8 cellular contexts compared by ENCODE assay signal in genomic region chr1:12616709-12617373, GRCh38. TPM values are rescaled to one million over a fixed set of nuclear protein-coding genes. Genes with fewer than 3 reads are reported as not detected.
DNase-seq lines count a peak whose midpoint lies in the region; ATAC-seq and TF ChIP-seq lines count a peak whose summit lies in the region.

No MANE protein-coding gene starts in this region.

- H3K9me3 Mint-ChIP-seq in stimulated activated naive CD8-positive, alpha-beta T cell treated with anti-CD3 and anti-CD28 coated beads, Interleukin-15, amount 100 ng/mL, for 72 hours: no peaks in the 10 kb centered on the region

- H3K27me3 ChIP-seq in breast epithelium (no peaks in the 10 kb centered on the region), left lung (peaks cover 0 to 40% of the 10 kb centered on the region in 2 donors)

- peaks cover 66% of the 10 kb centered on the region for H3K4me1 Mint-ChIP-seq in stimulated activated naive CD8-positive, alpha-beta T cell treated with anti-CD3 and anti-CD28 coated beads, Interleukin-15, amount 100 ng/mL, for 72 hours

- ATAC-seq in left lung: peak; percentile 18
- ATAC-seq in stimulated activated naive CD8-positive, alpha-beta T cell treated with anti-CD3 and anti-CD28 coated beads, Interleukin-15, amount 100 ng/mL, for 72 hours: peak; percentile 13
- ATAC-seq in HG02840 (IDR thresholded peaks at IDR 0.05; ENCODE audit: low FRiP score, unreplicated experiment): no peak

- DNase-seq in ELR (ENCODE audit: low read depth) (peak; percentile 44), RWPE1 (ENCODE audit: low spot score) (peak; percentile 36), breast epithelium (ENCODE audit: low spot score in 2 of 2) (no peak), left lung (peak; percentile 49 to 84), NCI-H524 treated with DMSO at 0.1 percent for 48 hours (lab: John Stamatoyannopoulos, UW) (no peak), foreskin melanocyte (no peak)
- DNase-seq in stimulated activated naive CD8-positive, alpha-beta T cell treated with anti-CD3 and anti-CD28 coated beads, Interleukin-15, amount 100 ng/mL, for 72 hours: peak; percentile 50 to 64

- H3K4me1 ChIP-seq in breast epithelium (peaks cover 9 to 30% of the 10 kb centered on the region in 2 donors), left lung (peaks cover 22 to 73% of the 10 kb centered on the region in 2 donors)

- H3K4me3 Mint-ChIP-seq in stimulated activated naive CD8-positive, alpha-beta T cell treated with anti-CD3 and anti-CD28 coated beads, Interleukin-15, amount 100 ng/mL, for 72 hours: peak overlapping the region; percentile 91 to 99

- H3K36me3 ChIP-seq in breast epithelium (no peaks in the 10 kb centered on the region), left lung (no peaks in the 10 kb centered on the region)

- POLR2A ChIA-PET in RWPE1 (lab: Yijun Ruan, JAX; ENCODE audit: low non-redundant PET): interaction anchor here (0.6 kb wide), 1 partner anchor 142 kb away, joined by 9 read pairs; no protein-coding TSS in a partner anchor

- intact Hi-C loops in breast epithelium (cut with DNase I; ENCODE audit: low total_unique reads): loop anchor here (5.0 kb wide), 1 partner anchor 70 kb away; no protein-coding TSS in a partner anchor
- intact Hi-C loops in left lung (cut with DNase I): no loop called here

- H3K27me3 Mint-ChIP-seq in stimulated activated naive CD8-positive, alpha-beta T cell treated with anti-CD3 and anti-CD28 coated beads, Interleukin-15, amount 100 ng/mL, for 72 hours: no peaks in the 10 kb centered on the region

- H3K9me3 ChIP-seq in breast epithelium: no peaks in the 10 kb centered on the region
- H3K9me3 ChIP-seq in left lung: no peaks in the 10 kb centered on the region

- H3K27ac ChIP-seq in RWPE1: peak overlapping the region; percentile 99
- peak overlapping the region; percentile 97 to 98 for H3K27ac ChIP-seq in breast epithelium
- H3K27ac ChIP-seq in left lung: peak overlapping the region; percentile 80 to 93

- H3K4me3 ChIP-seq in breast epithelium (peak overlapping the region; percentile 73 to 92 (median 83)), left lung (peak overlapping the region; percentile 74 to 76)

- no peak for TF ChIP-seq POLR2A in breast epithelium (IDR thresholded peaks at IDR 0.05)

- no peak for TF ChIP-seq CTCF in RWPE1 (conservative IDR thresholded peaks at IDR 0.05; ENCODE audit: low read depth)
- TF ChIP-seq CTCF in breast epithelium (IDR thresholded peaks at IDR 0.05): no peak
- no peak for TF ChIP-seq CTCF in left lung (IDR thresholded peaks at IDR 0.05)

- CTCF ChIA-PET in RWPE1 (lab: Yijun Ruan, JAX): interaction anchor here (0.6 to 1.0 kb wide), 2 partner anchors 139 to 178 kb away, joined by 3 read pairs; no protein-coding TSS in a partner anchor

- peak overlapping the region; percentile 99 for H3K27ac Mint-ChIP-seq in stimulated activated naive CD8-positive, alpha-beta T cell treated with anti-CD3 and anti-CD28 coated beads, Interleukin-15, amount 100 ng/mL, for 72 hours

RNA-seq across cellular contexts. Expression of gene DHRS3, which starts 1.2 kb away (rescaled TPM):
- total RNA-seq in breast epithelium (100 to 1,000 TPM; 109 to 151 (median 117) TPM), left lung (100 to 1,000 TPM in 1 of 2 donors, 10 to 100 TPM in 1; 53.6 to 120 TPM)

RNA-seq across cellular contexts. Expression of gene AADACL4, which starts 27.0 kb away (rescaled TPM):
- total RNA-seq in breast epithelium: not detected
- not detected for total RNA-seq in left lung

Comparison
In these comparisons a context has a peak if more than half of its experiments do, and no peak if none do; other contexts are left out.
1. DNase-seq: peak in ELR (single experiment), RWPE1 (single experiment), left lung (2 of 2) and stimulated activated naive CD8-positive, alpha-beta T cell treated with anti-CD3 and anti-CD28 coated beads, Interleukin-15, amount 100 ng/mL, for 72 hours (2 of 2); none in breast epithelium (0 of 2), NCI-H524 treated with DMSO at 0.1 percent for 48 hours (single experiment) and foreskin melanocyte (single experiment).
2. Peak in every context shown above with its lines, with median percentiles within 50 percentile points of each other: H3K27ac ChIP-seq.